ENCODE assay signal across 20 cellular contexts in genomic region chr7:149207324-149208035, GRCh38. TPM values are rescaled to one million over a fixed set of nuclear protein-coding genes. Genes with fewer than 3 reads are reported as not detected.
A peak's percentile ranks its signal among the peaks of the same experiment; 100 is the strongest.
DNase-seq lines count a peak whose midpoint lies in the region; ATAC-seq, FAIRE-seq and TF ChIP-seq lines count a peak whose summit lies in the region.
"Had no signal": no experiment of that assay in that cellular context is flagged by ENCODE, and none has a peak within 500 bp of the region (broad histone marks: within the 10 kb centered on the region; RNA-seq: fewer than 3 reads in every experiment).

No MANE protein-coding gene starts in this region.

- H3K4me1 Mint-ChIP-seq in activated T-cell treated with anti-CD3 and anti-CD28 coated beads, Interleukin-2, amount 50 U/mL, for 72 hours (ENCODE audit: low read depth): peaks cover 44% of the 10 kb centered on the region
- peaks cover 24% of the 10 kb centered on the region for H3K4me1 Mint-ChIP-seq in activated T-cell treated with anti-CD3 and anti-CD28 coated beads, Interleukin-2, amount 50 U/mL, for 4 hours (ENCODE audit: low read depth)
- H3K4me1 Mint-ChIP-seq in astrocyte (ENCODE audit: low read depth, unreplicated experiment) (peaks cover 31% of the 10 kb centered on the region), endothelial cell (ENCODE audit: unreplicated experiment) (peaks cover 8% of the 10 kb centered on the region)
- H3K4me1 Mint-ChIP-seq: B cell had no signal

- WGBS in GM23248 (ENCODE audit: low coverage in 1 of 2, low lambda C conversion rate in 2 of 2, missing lambda C conversion rate in 2 of 2), 2 experiments: 91 to 92% methylated on average over 34 to 35 of the region's 35 CpGs

- FAIRE-seq in astrocyte (lab: Jason Lieb, UNC): no peak
- FAIRE-seq: A549, GM19239 had no signal

- H3K9me3 ChIP-seq in astrocyte (ENCODE audit: insufficient read depth, low read depth, low read length): no peaks in the 10 kb centered on the region
- H3K9me3 ChIP-seq in osteoblast (ENCODE audit: low read depth, low read length): no peaks in the 10 kb centered on the region
- H3K9me3 ChIP-seq in GM23248 (ENCODE audit: low read depth): no peaks in the 10 kb centered on the region
- H3K9me3 ChIP-seq: A549, Peyer's patch had no signal

- peak overlapping the region in 1 of 2 donors; percentile 33 for H3K4me3 Mint-ChIP-seq in activated T-cell treated with anti-CD3 and anti-CD28 coated beads, Interleukin-2, amount 50 U/mL, for 72 hours
- no peak overlapping the region for H3K4me3 Mint-ChIP-seq in activated T-cell treated with anti-CD3 and anti-CD28 coated beads, Interleukin-2, amount 50 U/mL, for 4 hours
- H3K4me3 Mint-ChIP-seq in astrocyte (ENCODE audit: unreplicated experiment) (no peak overlapping the region), endothelial cell (ENCODE audit: unreplicated experiment) (no peak overlapping the region)
- H3K4me3 Mint-ChIP-seq: B cell, HFFc6 had no signal

- H3K27ac ChIP-seq in VCaP (peak overlapping the region; percentile 87; the same call in 1 of the 2 replicates), astrocyte (ENCODE audit: low read depth, low read length) (no peak overlapping the region), osteoblast (ENCODE audit: low read depth, low read length) (no peak overlapping the region), GM23248 (no peak overlapping the region), RWPE1 (no peak overlapping the region)
- H3K27ac ChIP-seq: A549, Peyer's patch had no signal

- POLR2A ChIA-PET in RWPE1 (lab: Yijun Ruan, JAX; ENCODE audit: low non-redundant PET): interaction anchor here (0.6 kb wide), 1 partner anchor 188 kb away, joined by 3 read pairs; no protein-coding TSS in a partner anchor

- no peak overlapping the region for H3K4me3 ChIP-seq in astrocyte (ENCODE audit: insufficient read depth, low read depth, low read length)
- no peak overlapping the region for H3K4me3 ChIP-seq in osteoblast (ENCODE audit: insufficient read depth, low read length)
- no peak overlapping the region for H3K4me3 ChIP-seq in GM23248
- H3K4me3 ChIP-seq: A549, Peyer's patch had no signal

- H3K79me2 ChIP-seq in astrocyte (ENCODE audit: insufficient read depth, low read length): peaks cover 44% of the 10 kb centered on the region
- H3K79me2 ChIP-seq in osteoblast (ENCODE audit: insufficient read depth, low read length): peaks cover 34% of the 10 kb centered on the region
- peaks cover 61% of the 10 kb centered on the region for H3K79me2 ChIP-seq in GM23248 (ENCODE audit: insufficient read depth)

- peaks cover 42 to 49% of the 10 kb centered on the region in 2 donors for H3K36me3 Mint-ChIP-seq in activated T-cell treated with anti-CD3 and anti-CD28 coated beads, Interleukin-2, amount 50 U/mL, for 72 hours (ENCODE audit: insufficient read depth in 2 of 2)
- peaks cover 56% of the 10 kb centered on the region for H3K36me3 Mint-ChIP-seq in activated T-cell treated with anti-CD3 and anti-CD28 coated beads, Interleukin-2, amount 50 U/mL, for 4 hours (ENCODE audit: insufficient read depth)
- H3K36me3 Mint-ChIP-seq in astrocyte (ENCODE audit: low read depth, unreplicated experiment) (peaks cover 53% of the 10 kb centered on the region), endothelial cell (ENCODE audit: low read depth, unreplicated experiment) (peaks cover 67% of the 10 kb centered on the region)

- peaks cover 6% of the 10 kb centered on the region; the same call in 1 of the 2 replicates for H3F3A ChIP-seq in GM23248 (ENCODE audit: insufficient read depth)

- no peaks in the 10 kb centered on the region for H3K27me3 Mint-ChIP-seq in activated T-cell treated with anti-CD3 and anti-CD28 coated beads, Interleukin-2, amount 50 U/mL, for 72 hours (ENCODE audit: low read depth)
- H3K27me3 Mint-ChIP-seq in activated T-cell treated with anti-CD3 and anti-CD28 coated beads, Interleukin-2, amount 50 U/mL, for 4 hours (ENCODE audit: low read depth): no peaks in the 10 kb centered on the region
- no peaks in the 10 kb centered on the region for H3K27me3 Mint-ChIP-seq in astrocyte (ENCODE audit: low read depth, unreplicated experiment)
- H3K27me3 Mint-ChIP-seq in endothelial cell (ENCODE audit: unreplicated experiment): peaks cover 8% of the 10 kb centered on the region
- H3K27me3 Mint-ChIP-seq: B cell had no signal

- TF ChIP-seq CTCF in VCaP (conservative IDR thresholded peaks at IDR 0.05) (no peak), astrocyte (IDR thresholded peaks at IDR 0.05; ENCODE audit: insufficient read depth, low read depth, low read length) (no peak), osteoblast (IDR thresholded peaks at IDR 0.05; ENCODE audit: extremely low read depth, low read depth, low read length) (no peak), endothelial cell (IDR thresholded peaks at IDR 0.05; ENCODE audit: unreplicated experiment) (no peak), RWPE1 (conservative IDR thresholded peaks at IDR 0.05; ENCODE audit: low read depth) (no peak)

- ATAC-seq in activated T-cell treated with anti-CD3 and anti-CD28 coated beads, Interleukin-2, amount 50 U/mL, for 72 hours (replicated peaks in 1 of 2): no peak
- ATAC-seq in activated T-cell treated with anti-CD3 and anti-CD28 coated beads, Interleukin-2, amount 50 U/mL, for 4 hours: no peak
- ATAC-seq: A549 had no signal

- CTCF ChIA-PET in RWPE1 (lab: Yijun Ruan, JAX): no interaction called here

- H2AFZ ChIP-seq in astrocyte (ENCODE audit: low read depth, low read length): no peak overlapping the region
- no peak overlapping the region for H2AFZ ChIP-seq in osteoblast (ENCODE audit: low read length)
- no peak overlapping the region for H2AFZ ChIP-seq in GM23248

- no peak overlapping the region for H3K4me2 ChIP-seq in astrocyte (ENCODE audit: low read length)
- no peak overlapping the region for H3K4me2 ChIP-seq in osteoblast (ENCODE audit: insufficient read depth, low read length)
- H3K4me2 ChIP-seq in GM23248 (ENCODE audit: unreplicated experiment): no peak overlapping the region
- H3K4me2 ChIP-seq: A549 had no signal

- H3K4me1 ChIP-seq in astrocyte (ENCODE audit: insufficient read depth, low read length): peaks cover 10% of the 10 kb centered on the region
- H3K4me1 ChIP-seq in osteoblast (ENCODE audit: insufficient read depth, low read length): peaks cover 2% of the 10 kb centered on the region
- peaks cover 2% of the 10 kb centered on the region; the same call in 1 of the 2 replicates for H3K4me1 ChIP-seq in GM23248 (ENCODE audit: insufficient read depth)
- H3K4me1 ChIP-seq: Peyer's patch had no signal

- peak overlapping the region; percentile 80 for H3K27ac Mint-ChIP-seq in activated T-cell treated with anti-CD3 and anti-CD28 coated beads, Interleukin-2, amount 50 U/mL, for 72 hours
- H3K27ac Mint-ChIP-seq in astrocyte (ENCODE audit: unreplicated experiment) (peak overlapping the region; percentile 42), endothelial cell (ENCODE audit: unreplicated experiment) (no peak overlapping the region)
- H3K27ac Mint-ChIP-seq: B cell, HFFc6 had no signal

- DNase-seq in activated T-cell treated with anti-CD3 and anti-CD28 coated beads, Interleukin-2, amount 50 U/mL, for 72 hours: no peak
- DNase-seq in activated T-cell treated with anti-CD3 and anti-CD28 coated beads, Interleukin-2, amount 50 U/mL, for 4 hours: no peak
- DNase-seq in astrocyte (ENCODE audit: low read depth) (no peak), osteoblast (ENCODE audit: insufficient read length, low spot score, missing footprints) (peak; percentile 66), endothelial cell (ENCODE audit: low spot score) (no peak), GM23248 (no peak), RWPE1 (ENCODE audit: low spot score) (no peak)
- DNase-seq: EL, H7, HFFc6, Kasumi-1, NCI-H1694, NCI-H2081 treated with DMSO at 0.1 percent for 48 hours, NCI-H2171 treated with DMSO at 0.1 percent for 48 hours, NCI-H526, Peyer's patch had no signal

- peaks cover 70% of the 10 kb centered on the region for H3K36me3 ChIP-seq in astrocyte (ENCODE audit: insufficient read depth, low read length)
- peaks cover 80% of the 10 kb centered on the region for H3K36me3 ChIP-seq in osteoblast (ENCODE audit: insufficient read depth, low read length)
- peaks cover 61% of the 10 kb centered on the region for H3K36me3 ChIP-seq in GM23248 (ENCODE audit: low read depth)

- no peaks in the 10 kb centered on the region for H3K27me3 ChIP-seq in astrocyte (ENCODE audit: insufficient read depth, low read length)
- H3K27me3 ChIP-seq in osteoblast (ENCODE audit: insufficient read depth, low read length): no peaks in the 10 kb centered on the region
- H3K27me3 ChIP-seq in GM23248 (replicated peaks; ENCODE audit: insufficient read depth): no peaks in the 10 kb centered on the region
- H3K27me3 ChIP-seq: Peyer's patch had no signal

- H3K9ac ChIP-seq in astrocyte (ENCODE audit: low read length) (no peak overlapping the region), GM23248 (no peak overlapping the region)

- H3K9me3 Mint-ChIP-seq in activated T-cell treated with anti-CD3 and anti-CD28 coated beads, Interleukin-2, amount 50 U/mL, for 72 hours: peaks cover 0 to 1% of the 10 kb centered on the region in 2 donors
- no peaks in the 10 kb centered on the region for H3K9me3 Mint-ChIP-seq in activated T-cell treated with anti-CD3 and anti-CD28 coated beads, Interleukin-2, amount 50 U/mL, for 4 hours
- no peaks in the 10 kb centered on the region for H3K9me3 Mint-ChIP-seq in astrocyte (ENCODE audit: unreplicated experiment)
- no peaks in the 10 kb centered on the region for H3K9me3 Mint-ChIP-seq in endothelial cell (ENCODE audit: unreplicated experiment)
- H3K9me3 Mint-ChIP-seq: HFFc6 had no signal

- H3K9me2 ChIP-seq in GM23248 (ENCODE audit: insufficient read depth): no peaks in the 10 kb centered on the region

- in situ Hi-C loops in GM23248 (cut with MboI): no loop called here

- H4K20me1 ChIP-seq in astrocyte (ENCODE audit: insufficient read depth, low read length): peaks cover 48% of the 10 kb centered on the region
- H4K20me1 ChIP-seq in osteoblast (ENCODE audit: insufficient read depth, low read length): peaks cover 33% of the 10 kb centered on the region
- H4K20me1 ChIP-seq in GM23248 (ENCODE audit: insufficient read depth): no peaks in the 10 kb centered on the region

RNA-seq across cellular contexts. Expression of gene ZNF282, which starts 12.1 kb away (rescaled TPM):
- 100 to 1,000 TPM in 1 of 2 donors, 10 to 100 TPM in 1; 59.5 to 161 TPM for total RNA-seq in activated T-cell treated with anti-CD3 and anti-CD28 coated beads, Interleukin-2, amount 50 U/mL, for 72 hours
- 10 to 100 TPM; 36.1 to 39.7 (median 38.3) TPM for total RNA-seq in activated T-cell treated with anti-CD3 and anti-CD28 coated beads, Interleukin-2, amount 50 U/mL, for 4 hours
- total RNA-seq in astrocyte (26.9 and 28.1 TPM in 2 replicates), osteoblast (28.6 and 30.6 TPM in 2 replicates), endothelial cell (ENCODE audit: unreplicated experiment) (40.0 TPM)
- total RNA-seq in GM23248 (2014; rRNA removed; shearing (Covaris generic)): 23.3 and 24.1 TPM in 2 replicates
- polyA plus RNA-seq in GM23248 (2016; fragmentation: Nextera tagmentation; extraction: Ambion mirVana): 2.4 and 2.8 TPM in 2 replicates

RNA-seq across cellular contexts. Expression of gene ZNF212, which starts 32.0 kb away (rescaled TPM):
- 10 to 100 TPM; 18.7 to 28.0 TPM for total RNA-seq in activated T-cell treated with anti-CD3 and anti-CD28 coated beads, Interleukin-2, amount 50 U/mL, for 72 hours
- total RNA-seq in activated T-cell treated with anti-CD3 and anti-CD28 coated beads, Interleukin-2, amount 50 U/mL, for 4 hours: 10 to 100 TPM; 19.3 to 22.4 (median 20.5) TPM
- total RNA-seq in astrocyte (8.2 and 8.7 TPM in 2 replicates), osteoblast (8.5 and 9.0 TPM in 2 replicates), endothelial cell (ENCODE audit: unreplicated experiment) (12.8 TPM)
- 4.1 and 9.4 TPM in 2 replicates for total RNA-seq in GM23248 (2014; rRNA removed; shearing (Covaris generic))
- polyA plus RNA-seq in GM23248 (2016; fragmentation: Nextera tagmentation; extraction: Ambion mirVana): 5.3 and 7.1 TPM in 2 replicates

RNA-seq across cellular contexts. Expression of gene ZNF783, which starts 54.5 kb away (rescaled TPM):
- total RNA-seq in activated T-cell treated with anti-CD3 and anti-CD28 coated beads, Interleukin-2, amount 50 U/mL, for 72 hours: 10 to 100 TPM; 28.4 to 32.4 TPM
- total RNA-seq in activated T-cell treated with anti-CD3 and anti-CD28 coated beads, Interleukin-2, amount 50 U/mL, for 4 hours: 10 to 100 TPM; 24.0 to 28.5 (median 24.5) TPM
- total RNA-seq in astrocyte (10.6 and 11.2 TPM in 2 replicates), osteoblast (13.3 and 13.4 TPM in 2 replicates), endothelial cell (ENCODE audit: unreplicated experiment) (15.3 TPM)
- total RNA-seq in GM23248 (2014; rRNA removed; shearing (Covaris generic)): 8.6 and 11.3 TPM in 2 replicates
- polyA plus RNA-seq in GM23248 (2016; fragmentation: Nextera tagmentation; extraction: Ambion mirVana): 3.5 and 3.6 TPM in 2 replicates
